Comparison of ENCODE assay signal across 8 cellular contexts in the genomic region with DNA sequence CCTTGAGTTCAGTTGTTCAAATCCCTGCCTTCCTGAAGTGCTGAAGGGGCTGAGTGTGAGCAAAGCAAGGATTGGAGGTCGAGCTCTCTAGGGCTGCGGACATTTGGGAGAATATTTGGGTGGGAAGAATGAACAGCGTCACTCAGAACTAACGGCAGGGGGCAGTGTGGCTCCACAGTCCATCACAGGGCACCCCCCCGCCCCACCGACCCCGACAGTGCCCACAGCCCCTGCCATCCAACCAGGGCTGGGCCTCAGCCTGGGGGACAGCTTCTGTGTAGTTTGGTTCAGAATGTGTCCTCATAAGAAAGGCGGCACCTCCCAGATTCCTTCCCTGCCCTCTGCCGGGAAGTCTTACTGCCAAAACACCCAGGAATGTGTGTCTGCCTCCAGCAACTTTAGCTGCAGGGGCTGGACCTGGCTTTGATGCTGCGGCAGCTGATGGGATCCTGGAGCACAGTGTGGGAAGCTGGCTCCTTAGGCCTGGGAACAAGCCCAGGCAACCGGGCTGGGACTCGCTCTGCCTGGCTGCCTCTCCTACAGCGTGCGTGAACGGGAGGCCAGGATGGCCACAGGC.
A peak's percentile ranks its signal among the peaks of the same experiment; 100 is the strongest.
DNase-seq lines count a peak whose midpoint lies in the region; ATAC-seq, FAIRE-seq and TF ChIP-seq lines count a peak whose summit lies in the region.

No MANE protein-coding gene starts in this region.

- no peaks in the 10 kb centered on the region for H3K79me1 ChIP-seq in mesenchymal stem cell (replicated peaks; ENCODE audit: low read length, poor library complexity, severe bottlenecking)

- in situ Hi-C loops in Caki2 (cut with HindIII; ENCODE audit: low pct_unique_long_range_greater_than_20kb, low sequenced_read_pairs), result loop anchor here (10.0 to 25.0 kb wide), 2 partner anchors 62 to 150 kb away; partner anchors contain the start of gene RIPK4

- H3K27me3 ChIP-seq in SU-DHL-6 (ENCODE audit: low read length), result no peaks in the 10 kb centered on the region
- peaks cover 0 to 2% of the 10 kb centered on the region in 2 experiments for H3K27me3 ChIP-seq in endothelial cell of umbilical vein (ENCODE audit: control insufficient read depth in 2 of 2, insufficient read depth in 2 of 2, low read length in 2 of 2)
- peaks cover 8 to 21% of the 10 kb centered on the region in 2 experiments for H3K27me3 ChIP-seq in mesenchymal stem cell (ENCODE audit: control insufficient read depth in 1 of 2, insufficient read depth in 1 of 2, low read length in 2 of 2)
- no peaks in the 10 kb centered on the region for H3K27me3 ChIP-seq in testis

- intact Hi-C loops in endothelial cell of umbilical vein (cut with micrococcal nuclease) (loop anchor here (1.0 kb wide), 3 partner anchors 166 to 505 kb away; no protein-coding TSS in a partner anchor), testis (cut with DNase I; ENCODE audit: low total_unique reads) (loop anchor here (5.0 kb wide), 1 partner anchor 165 kb away; no protein-coding TSS in a partner anchor)

- H3K36me3 ChIP-seq in SU-DHL-6 (ENCODE audit: low read length), result no peaks in the 10 kb centered on the region
- H3K36me3 ChIP-seq in endothelial cell of umbilical vein (ENCODE audit: control insufficient read depth in 2 of 2, extremely low read depth in 1 of 2, insufficient read depth in 2 of 2, low read length in 2 of 2), result no peaks in the 10 kb centered on the region
- no peaks in the 10 kb centered on the region for H3K36me3 ChIP-seq in mesenchymal stem cell (ENCODE audit: control insufficient read depth in 1 of 2, insufficient read depth in 2 of 2, low read depth in 1 of 2, low read length in 2 of 2)
- H3K36me3 ChIP-seq in testis (ENCODE audit: low read depth, missing control alignments), result no peaks in the 10 kb centered on the region

- BruUV-seq in endothelial cell of umbilical vein (replicated peaks; lab: Mats Ljungman, UMichigan), result no TSS peak

- no peak overlapping the region for H2BK5ac ChIP-seq in mesenchymal stem cell (ENCODE audit: low read depth, low read length, poor library complexity, severe bottlenecking)

- H3K9me1 ChIP-seq in endothelial cell of umbilical vein (replicated peaks; ENCODE audit: control insufficient read depth, extremely low read depth, insufficient read depth, low read length), result no peaks in the 10 kb centered on the region

- no peak overlapping the region for H2BK120ac ChIP-seq in mesenchymal stem cell (ENCODE audit: low read depth, low read length)

- H3K9ac ChIP-seq in SU-DHL-6 (ENCODE audit: low read length) (no peak overlapping the region), endothelial cell of umbilical vein (replicated peaks; ENCODE audit: extremely low read depth, insufficient read depth, low read length) (no peak overlapping the region), mesenchymal stem cell (ENCODE audit: low read length) (peak overlapping the region; percentile 63)

- H3K14ac ChIP-seq in mesenchymal stem cell (ENCODE audit: low read length in 2 of 2), result no peak overlapping the region

- H4K91ac ChIP-seq in mesenchymal stem cell (ENCODE audit: low read length), result no peak overlapping the region

- POLR2A ChIA-PET in endothelial cell of umbilical vein (lab: Charles Lee), result no interaction called here

- no peaks in the 10 kb centered on the region for H3K9me3 ChIP-seq in SU-DHL-6 (ENCODE audit: insufficient read depth, low read length)
- H3K9me3 ChIP-seq in endothelial cell of umbilical vein (replicated peaks; ENCODE audit: control insufficient read depth, insufficient read depth, low read length), result no peaks in the 10 kb centered on the region
- no peaks in the 10 kb centered on the region for H3K9me3 ChIP-seq in mesenchymal stem cell (ENCODE audit: control insufficient read depth, low read length)
- no peaks in the 10 kb centered on the region for H3K9me3 ChIP-seq in testis

- no peaks in the 10 kb centered on the region for H3K79me2 ChIP-seq in SU-DHL-6 (ENCODE audit: insufficient read depth, low read length)
- H3K79me2 ChIP-seq in endothelial cell of umbilical vein (ENCODE audit: control insufficient read depth, insufficient read depth, low read length), result no peaks in the 10 kb centered on the region

- H3K4me2 ChIP-seq in SU-DHL-6 (ENCODE audit: low read depth, low read length, poor library complexity, severe bottlenecking), result no peak overlapping the region
- H3K4me2 ChIP-seq in endothelial cell of umbilical vein (ENCODE audit: insufficient read depth, low read length), result no peak overlapping the region
- peak overlapping the region; percentile 17 for H3K4me2 ChIP-seq in mesenchymal stem cell (ENCODE audit: low read length, poor library complexity, severe bottlenecking)

- no peak overlapping the region for H3K18ac ChIP-seq in mesenchymal stem cell (ENCODE audit: low read depth in 1 of 2, low read length in 2 of 2)

- H3K4me1 ChIP-seq in endothelial cell of umbilical vein (ENCODE audit: control insufficient read depth, extremely low read depth, insufficient read depth, low read length), result no peaks in the 10 kb centered on the region
- H3K4me1 ChIP-seq in mesenchymal stem cell (ENCODE audit: control insufficient read depth, insufficient read depth, low read depth, low read length), result peaks cover 20% of the 10 kb centered on the region
- H3K4me1 ChIP-seq in testis, result peaks cover 12% of the 10 kb centered on the region

- TF ChIP-seq CTCF in SU-DHL-6 (IDR thresholded peaks at IDR 0.05; ENCODE audit: insufficient read depth, low read length, poor library complexity, severe bottlenecking) (peak; percentile 40), endothelial cell of umbilical vein (IDR thresholded peaks at IDR 0.05; ENCODE audit: extremely low read depth in 1 of 2, insufficient read depth in 1 of 2, low read depth in 1 of 2, low read length in 2 of 2) (peak; percentile 50 to 76), testis (IDR thresholded peaks at IDR 0.05) (peak; percentile 44 to 78 (median 74))

- DNase-seq in Caki2 (ENCODE audit: low read depth) (peak; percentile 74), HK-2 (ENCODE audit: unreplicated experiment) (peak; percentile 35), endothelial cell of umbilical vein (ENCODE audit: low read depth, low spot score) (no peak), mesenchymal stem cell (peak; percentile 22), testis (peak; percentile 77)

- H3K9me2 ChIP-seq in SU-DHL-6 (replicated peaks; ENCODE audit: insufficient read depth, low read length), result no peaks in the 10 kb centered on the region

- no peak overlapping the region for H2BK15ac ChIP-seq in mesenchymal stem cell (ENCODE audit: low read depth, poor library complexity, severe bottlenecking)

- no peak overlapping the region for H3K23ac ChIP-seq in mesenchymal stem cell (ENCODE audit: low read length in 2 of 2)

- no peak overlapping the region for H3K4me3 ChIP-seq in SU-DHL-6 (ENCODE audit: insufficient read depth, low read length, poor library complexity, severe bottlenecking)
- H3K4me3 ChIP-seq in endothelial cell of umbilical vein (replicated peaks in 1 of 3; ENCODE audit: insufficient read depth in 1 of 3, low read depth in 1 of 3, low read length in 3 of 3), result no peak overlapping the region
- H3K4me3 ChIP-seq in mesenchymal stem cell (ENCODE audit: insufficient read depth in 1 of 2, low read depth in 1 of 2, low read length in 2 of 2), result no peak overlapping the region
- no peak overlapping the region for H3K4me3 ChIP-seq in testis

- no peak overlapping the region for H3K27ac ChIP-seq in SU-DHL-6 (ENCODE audit: low read depth, low read length)
- no peak overlapping the region for H3K27ac ChIP-seq in endothelial cell of umbilical vein (ENCODE audit: insufficient read depth, low read depth, low read length)
- peak overlapping the region; percentile 22 for H3K27ac ChIP-seq in mesenchymal stem cell (ENCODE audit: low read length, poor library complexity, severe bottlenecking)
- no peak overlapping the region for H3K27ac ChIP-seq in testis

- no peak for ATAC-seq in GM21825 (IDR thresholded peaks at IDR 0.05; ENCODE audit: unreplicated experiment)
- no peak for ATAC-seq in HG02981 (IDR thresholded peaks at IDR 0.05; ENCODE audit: unreplicated experiment)

- no peak overlapping the region for H3K4ac ChIP-seq in mesenchymal stem cell (ENCODE audit: low read depth in 1 of 2, low read length in 2 of 2)

- H3F3A ChIP-seq in SU-DHL-6 (ENCODE audit: insufficient read depth), result no peaks in the 10 kb centered on the region

- no peak overlapping the region for H2BK12ac ChIP-seq in mesenchymal stem cell (ENCODE audit: low read length in 2 of 2)

- H4K20me1 ChIP-seq in SU-DHL-6 (ENCODE audit: low read depth, low read length) (no peaks in the 10 kb centered on the region), endothelial cell of umbilical vein (replicated peaks; ENCODE audit: control insufficient read depth, extremely low read depth, insufficient read depth, low read length) (no peaks in the 10 kb centered on the region)

- no peak for TF ChIP-seq POLR2A in endothelial cell of umbilical vein (IDR thresholded peaks at IDR 0.05; ENCODE audit: low read depth, low read length)
- TF ChIP-seq POLR2A in testis (IDR thresholded peaks at IDR 0.05), result no peak

- dilution Hi-C loops in endothelial cell of umbilical vein (cut with MboI; ENCODE audit: extremely low pct_ligation_motif_present, low sequenced_read_pairs), result no loop called here

- peak; percentile 21 for FAIRE-seq in endothelial cell of umbilical vein (lab: Jason Lieb, UNC)

- CTCF ChIA-PET in endothelial cell of umbilical vein (lab: Charles Lee), result interaction anchor here (0.6 to 3.0 kb wide), 25 partner anchors 10 to 504 kb away, joined by 3 to 94 read pairs (median 4); no protein-coding TSS in a partner anchor

- H4K8ac ChIP-seq in mesenchymal stem cell (ENCODE audit: low read length), result no peak overlapping the region

- 32% methylated on average over 13 of the region's 15 CpGs for WGBS in mesenchymal stem cell
- 16 to 26% methylated on average over 9 to 15 of the region's 15 CpGs for WGBS in testis, 2 donors

- H2AFZ ChIP-seq in SU-DHL-6 (ENCODE audit: low read depth, low read length, severe bottlenecking) (no peak overlapping the region), endothelial cell of umbilical vein (ENCODE audit: low read depth, low read length) (no peak overlapping the region), mesenchymal stem cell (ENCODE audit: low read depth, low read length) (no peak overlapping the region)

- H2AK5ac ChIP-seq in mesenchymal stem cell (ENCODE audit: low read length, severe bottlenecking), result no peak overlapping the region

TF ChIP-seq in endothelial cell of umbilical vein, 7 proteins besides CTCF, POLR2A, EP300 and RAD21 (continues in another document):
- TF ChIP-seq JUN (IDR thresholded peaks at IDR 0.05; ENCODE audit: borderline replicate concordance, insufficient read depth, insufficient read length, low read depth) (no peak), FOS (IDR thresholded peaks at IDR 0.05; ENCODE audit: borderline replicate concordance, insufficient read depth, low read length) (no peak), EZH2 (IDR thresholded peaks at IDR 0.05; ENCODE audit: borderline replicate concordance, low read depth, low read length, severe bottlenecking) (no peak), POLR2AphosphoS5 (IDR thresholded peaks at IDR 0.05; ENCODE audit: insufficient read depth, low read depth, low read length) (no peak), MYC (IDR thresholded peaks at IDR 0.05; ENCODE audit: low read depth, low read length) (no peak), GATA2 (IDR thresholded peaks at IDR 0.05; ENCODE audit: insufficient read depth, insufficient read length, low read depth, low read length) (no peak)
